Comparison of ENCODE assay signal across 11 cellular contexts in the genomic region with DNA sequence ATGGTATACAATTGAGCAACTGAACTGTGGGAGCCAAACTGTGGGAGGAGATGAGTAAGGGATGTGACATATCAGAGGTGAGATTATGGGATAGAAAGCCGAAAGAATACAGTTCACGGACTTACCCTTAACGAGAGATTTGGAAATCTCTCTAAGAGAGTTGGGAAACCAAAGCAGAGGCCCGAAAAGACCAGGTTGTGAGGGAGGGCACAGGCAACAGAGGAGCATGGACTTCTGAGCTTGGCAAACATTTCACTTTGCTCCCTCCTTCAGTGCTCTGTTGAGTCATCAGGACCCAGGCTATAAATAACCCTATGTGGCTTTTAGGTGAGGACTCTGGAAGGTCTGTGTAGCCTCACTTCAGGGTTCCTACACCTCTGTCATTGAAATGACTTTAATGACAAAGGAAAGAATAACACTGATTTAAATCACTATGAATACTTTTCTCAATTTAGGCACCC.
A peak's percentile ranks its signal among the peaks of the same experiment; 100 is the strongest.
DNase-seq lines count a peak whose midpoint lies in the region; ATAC-seq, FAIRE-seq and TF ChIP-seq lines count a peak whose summit lies in the region.
"Had no signal": no experiment of that assay in that cellular context is flagged by ENCODE, and none has a peak within 500 bp of the region (broad histone marks: within the 10 kb centered on the region; RNA-seq: fewer than 3 reads in every experiment).

No MANE protein-coding gene starts in this region.

- H3K79me2 ChIP-seq in K562 (ENCODE audit: control insufficient read depth, insufficient read depth, low read length) = no peaks in the 10 kb centered on the region

- no TSS peak for BruUV-seq in K562 (replicated peaks; lab: Mats Ljungman, UMichigan)

- FAIRE-seq in K562 (lab: Jason Lieb, UNC) = peak; percentile 67

- H2AFZ ChIP-seq in K562 (ENCODE audit: low read depth, low read length) = peak overlapping the region; percentile 10; the same call in 1 of the 2 replicates

- peak overlapping the region in 1 of 2 donors; percentile 32 for H3K27ac ChIP-seq in right atrium auricular region
- peak overlapping the region; percentile 50; the same call in 2 of the 3 replicates for H3K27ac ChIP-seq in K562 (ENCODE audit: extremely low read depth, low read depth, low read length)
- no peak overlapping the region for H3K27ac ChIP-seq in iPS-20b (ENCODE audit: low read length)
- H3K27ac ChIP-seq in uterus = peak overlapping the region; percentile 57 to 73

- H3K4me1 ChIP-seq in right atrium auricular region (peaks cover 0 to 12% of the 10 kb centered on the region in 2 donors), K562 (replicated peaks in 1 of 2; ENCODE audit: control insufficient read depth in 2 of 2, insufficient read depth in 2 of 2, low read length in 2 of 2) (peaks cover 0 to 22% of the 10 kb centered on the region in 2 experiments; a peak in 3 of 5 replicates), iPS-20b (ENCODE audit: insufficient read depth, low read length) (peaks cover 17% of the 10 kb centered on the region), uterus (peaks cover 0 to 6% of the 10 kb centered on the region in 2 donors)
- H3K4me1 ChIP-seq: BE2C had no signal

- intact Hi-C loops in Right ventricle myocardium superior (cut with DNase I) = no loop called here
- intact Hi-C loops in K562 (cut with micrococcal nuclease) = loop anchor here (5.0 kb wide), 1 partner anchor 149 kb away; no protein-coding TSS in a partner anchor
- intact Hi-C loops in uterus (cut with DNase I; ENCODE audit: low total_unique reads) = no loop called here

- no peaks in the 10 kb centered on the region for H3K9me1 ChIP-seq in K562 (ENCODE audit: control insufficient read depth, insufficient read depth, low read length)

- CTCF ChIA-PET in K562 (lab: Yijun Ruan, JAX; ENCODE audit: low intra/inter-chr PET ratio) = no interaction called here

- H3K36me3 ChIP-seq in right atrium auricular region (no peaks in the 10 kb centered on the region), K562 (ENCODE audit: control insufficient read depth, insufficient read depth, low read length) (no peaks in the 10 kb centered on the region), iPS-20b (ENCODE audit: insufficient read depth, low read depth, low read length) (no peaks in the 10 kb centered on the region), uterus (no peaks in the 10 kb centered on the region)
- H3K36me3 ChIP-seq: BE2C had no signal

- H3K9ac ChIP-seq in K562 (ENCODE audit: insufficient read depth in 1 of 2, low read depth in 2 of 2, low read length in 2 of 2) = no peak overlapping the region
- no peak overlapping the region for H3K9ac ChIP-seq in iPS-20b (ENCODE audit: low read depth, low read length)

- H3K9me3 ChIP-seq in right atrium auricular region = no peaks in the 10 kb centered on the region
- no peaks in the 10 kb centered on the region for H3K9me3 ChIP-seq in K562 (replicated peaks; ENCODE audit: control insufficient read depth, insufficient read depth, low read depth, low read length)
- no peaks in the 10 kb centered on the region for H3K9me3 ChIP-seq in iPS-20b (ENCODE audit: insufficient read depth, low read depth, low read length)
- H3K9me3 ChIP-seq in uterus = no peaks in the 10 kb centered on the region
- H3K9me3 ChIP-seq: BE2C had no signal

- DNase-seq in Right ventricle myocardium superior = no peak
- DNase-seq in right atrium auricular region (ENCODE audit: low spot score) = no peak
- DNase-seq in K562 (ENCODE audit: extremely low read depth in 1 of 4, low spot score in 3 of 4) = peak; percentile 14 to 39 (median 22)
- DNase-seq in uterus = peak; percentile 56 to 71
- no peak for DNase-seq in stimulated activated naive CD4-positive, alpha-beta T cell treated with Interleukin-2 at 50 U/mL for 16 hours (lab: John Stamatoyannopoulos, UW)
- DNase-seq: BE2C; effector CD4-positive, alpha-beta T cell; T-helper 17 cell had no signal

- WGBS in K562 (ENCODE audit: insufficient coverage, low coverage, missing lambda C conversion rate) = 2% methylated on average over 4 of the region's 4 CpGs

- TF ChIP-seq CTCF in right atrium auricular region (IDR thresholded peaks at IDR 0.05) = no peak
- TF ChIP-seq CTCF in K562 (IDR thresholded peaks at IDR 0.05 in 2 of 3, conservative IDR thresholded peaks at IDR 0.05 in 1 of 3; ENCODE audit: insufficient read depth in 2 of 3, low read depth in 1 of 3, low read length in 3 of 3) = no peak
- no peak for TF ChIP-seq CTCF in uterus (IDR thresholded peaks at IDR 0.05)

- TF ChIP-seq EP300 in K562 (IDR thresholded peaks at IDR 0.05; ENCODE audit: low read length) = peak; percentile 15; the same call in 1 of the 2 replicates

- H3K4me3 ChIP-seq in right atrium auricular region = no peak overlapping the region
- no peak overlapping the region for H3K4me3 ChIP-seq in K562
- peak overlapping the region; percentile 43 for H3K4me3 ChIP-seq in iPS-20b (ENCODE audit: low read length)
- H3K4me3 ChIP-seq in uterus = no peak overlapping the region

- TF ChIP-seq POLR2A in K562 (conservative IDR thresholded peaks at IDR 0.05) (no peak), uterus (IDR thresholded peaks at IDR 0.05) (no peak)

- no peak for TF ChIP-seq RAD21 in K562 (CRISPR knock-in tag; conservative IDR thresholded peaks at IDR 0.05 in 1 of 2, IDR thresholded peaks at IDR 0.05 in 1 of 2)

- H3K27me3 ChIP-seq in right atrium auricular region (no peaks in the 10 kb centered on the region), K562 (ENCODE audit: control insufficient read depth in 2 of 2, insufficient read depth in 2 of 2, low read length in 2 of 2) (no peaks in the 10 kb centered on the region), iPS-20b (ENCODE audit: insufficient read depth, low read length) (peaks cover 48% of the 10 kb centered on the region), uterus (no peaks in the 10 kb centered on the region)
- H3K27me3 ChIP-seq: BE2C had no signal

- no peaks in the 10 kb centered on the region for H4K20me1 ChIP-seq in K562 (replicated peaks; ENCODE audit: control insufficient read depth, insufficient read depth, low read length)

- POLR2A ChIA-PET in K562 (lab: Yijun Ruan, JAX) = interaction anchor here (0.6 to 1.4 kb wide), 3 partner anchors 17 to 99 kb away, joined by 3 to 4 read pairs (median 4); no protein-coding TSS in a partner anchor

- in situ Hi-C loops in K562 (cut with MboI) = no loop called here

- H3K4me2 ChIP-seq in K562 (ENCODE audit: insufficient read depth, low read length) = peak overlapping the region; percentile 46

- ATAC-seq in Right ventricle myocardium superior (ENCODE audit: poor library complexity) (peak; percentile 94), K562 (peak; percentile 79), GM18858 (IDR thresholded peaks at IDR 0.05; ENCODE audit: unreplicated experiment) (no peak), HG03108 (IDR thresholded peaks at IDR 0.05; ENCODE audit: unreplicated experiment) (no peak)
- ATAC-seq: T-helper 17 cell had no signal

TF ChIP-seq in K562, 482 proteins besides CTCF, POLR2A, EP300 and RAD21 (continues in another document):
- TF ChIP-seq, protein P1, sequence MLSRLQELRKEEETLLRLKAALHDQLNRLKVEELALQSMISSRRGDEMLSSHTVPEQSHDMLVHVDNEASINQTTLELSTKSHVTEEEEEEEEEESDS (CRISPR knock-in tag; IDR thresholded peaks at IDR 0.05) = no peak
- no peak for TF ChIP-seq CREM (IDR thresholded peaks at IDR 0.05; ENCODE audit: low read depth)
- peak; percentile 84 for TF ChIP-seq CEBPB (tag; IDR thresholded peaks at IDR 0.05)
- peak; percentile 47; the same call in 1 of the 2 replicates for TF ChIP-seq EGR1 (conservative IDR thresholded peaks at IDR 0.05)
- TF ChIP-seq, protein P2, sequence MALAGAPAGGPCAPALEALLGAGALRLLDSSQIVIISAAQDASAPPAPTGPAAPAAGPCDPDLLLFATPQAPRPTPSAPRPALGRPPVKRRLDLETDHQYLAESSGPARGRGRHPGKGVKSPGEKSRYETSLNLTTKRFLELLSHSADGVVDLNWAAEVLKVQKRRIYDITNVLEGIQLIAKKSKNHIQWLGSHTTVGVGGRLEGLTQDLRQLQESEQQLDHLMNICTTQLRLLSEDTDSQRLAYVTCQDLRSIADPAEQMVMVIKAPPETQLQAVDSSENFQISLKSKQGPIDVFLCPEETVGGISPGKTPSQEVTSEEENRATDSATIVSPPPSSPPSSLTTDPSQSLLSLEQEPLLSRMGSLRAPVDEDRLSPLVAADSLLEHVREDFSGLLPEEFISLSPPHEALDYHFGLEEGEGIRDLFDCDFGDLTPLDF (CRISPR knock-in tag; IDR thresholded peaks at IDR 0.05) = no peak
- TF ChIP-seq FOXK1 (CRISPR knock-in tag; IDR thresholded peaks at IDR 0.05; ENCODE audit: borderline replicate concordance) = no peak
- no peak for TF ChIP-seq ZNF445 (CRISPR knock-in tag; IDR thresholded peaks at IDR 0.05; ENCODE audit: low read depth)
- TF ChIP-seq SIRT6 (IDR thresholded peaks at IDR 0.05; ENCODE audit: low read depth, low read length) = no peak
- TF ChIP-seq, protein P3, sequence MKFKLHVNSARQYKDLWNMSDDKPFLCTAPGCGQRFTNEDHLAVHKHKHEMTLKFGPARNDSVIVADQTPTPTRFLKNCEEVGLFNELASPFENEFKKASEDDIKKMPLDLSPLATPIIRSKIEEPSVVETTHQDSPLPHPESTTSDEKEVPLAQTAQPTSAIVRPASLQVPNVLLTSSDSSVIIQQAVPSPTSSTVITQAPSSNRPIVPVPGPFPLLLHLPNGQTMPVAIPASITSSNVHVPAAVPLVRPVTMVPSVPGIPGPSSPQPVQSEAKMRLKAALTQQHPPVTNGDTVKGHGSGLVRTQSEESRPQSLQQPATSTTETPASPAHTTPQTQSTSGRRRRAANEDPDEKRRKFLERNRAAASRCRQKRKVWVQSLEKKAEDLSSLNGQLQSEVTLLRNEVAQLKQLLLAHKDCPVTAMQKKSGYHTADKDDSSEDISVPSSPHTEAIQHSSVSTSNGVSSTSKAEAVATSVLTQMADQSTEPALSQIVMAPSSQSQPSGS (CRISPR knock-in tag; IDR thresholded peaks at IDR 0.05) = no peak
- peak; percentile 27; the same call in 1 of the 2 replicates for TF ChIP-seq NFE2 (IDR thresholded peaks at IDR 0.05; ENCODE audit: low read depth)
- no peak; the same call in 1 of the 2 replicates for TF ChIP-seq CTBP1 (IDR thresholded peaks at IDR 0.05; ENCODE audit: borderline replicate concordance)
- no peak for TF ChIP-seq XRCC3 (IDR thresholded peaks at IDR 0.05)
- peak; percentile 62 for TF ChIP-seq DPF2 (IDR thresholded peaks at IDR 0.05)
- TF ChIP-seq, protein P4, sequence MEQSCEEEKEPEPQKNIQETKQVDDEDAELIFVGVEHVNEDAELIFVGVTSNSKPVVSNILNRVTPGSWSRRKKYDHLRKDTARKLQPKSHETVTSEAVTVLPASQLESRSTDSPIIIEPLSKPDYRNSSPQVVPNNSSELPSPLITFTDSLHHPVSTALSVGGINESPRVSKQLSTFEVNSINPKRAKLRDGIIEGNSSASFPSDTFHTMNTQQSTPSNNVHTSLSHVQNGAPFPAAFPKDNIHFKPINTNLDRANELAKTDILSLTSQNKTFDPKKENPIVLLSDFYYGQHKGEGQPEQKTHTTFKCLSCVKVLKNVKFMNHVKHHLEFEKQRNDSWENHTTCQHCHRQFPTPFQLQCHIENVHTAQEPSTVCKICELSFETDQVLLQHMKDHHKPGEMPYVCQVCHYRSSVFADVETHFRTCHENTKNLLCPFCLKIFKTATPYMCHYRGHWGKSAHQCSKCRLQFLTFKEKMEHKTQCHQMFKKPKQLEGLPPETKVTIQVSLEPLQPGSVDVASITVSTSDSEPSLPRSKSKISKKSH (CRISPR knock-in tag; IDR thresholded peaks at IDR 0.05) = no peak

Comparison
In these comparisons a context has a peak if more than half of its experiments do, and no peak if none do; other contexts are left out.
1. ATAC-seq: peak in Right ventricle myocardium superior (single experiment) and K562 (single experiment); none in GM18858 (single experiment) and HG03108 (single experiment).
2. DNase-seq: peak in K562 (4 of 4) and uterus (2 of 2); none in Right ventricle myocardium superior (single experiment), right atrium auricular region (single experiment) and stimulated activated naive CD4-positive, alpha-beta T cell treated with Interleukin-2 at 50 U/mL for 16 hours (single experiment).